In genomic region chr10:2893991-2894390, GRCh38 we compare ENCODE assay signal across 5 cellular contexts.
"Had no signal": no experiment of that assay in that cellular context is flagged by ENCODE, and none has a peak within 500 bp of the region (broad histone marks: within the 10 kb centered on the region; RNA-seq: fewer than 3 reads in every experiment).

No MANE protein-coding gene starts in this region.

- ATAC-seq: K562 had no signal

- DNase-seq: GOT3, H7, HCEC 1CT, IMR-90 had no signal

- H3K4me3 ChIP-seq: K562 had no signal
